17 cellular contexts compared by ENCODE assay signal in genomic region chr10:71278691-71279588, GRCh38. TPM values are rescaled to one million over a fixed set of nuclear protein-coding genes. Genes with fewer than 3 reads are reported as not detected.
DNase-seq lines count a peak whose midpoint lies in the region; ATAC-seq, FAIRE-seq and TF ChIP-seq lines count a peak whose summit lies in the region.
"Had no signal": no experiment of that assay in that cellular context is flagged by ENCODE, and none has a peak within 500 bp of the region (broad histone marks: within the 10 kb centered on the region; RNA-seq: fewer than 3 reads in every experiment).

No MANE protein-coding gene starts in this region.

- H3K9ac ChIP-seq in kidney (ENCODE audit: low read length in 2 of 2), result no peak overlapping the region

- H3K4me1 ChIP-seq in right cardiac atrium (ENCODE audit: control insufficient read depth, insufficient read depth, low read length) (no peaks in the 10 kb centered on the region), right atrium auricular region (peaks cover 0 to 21% of the 10 kb centered on the region in 2 donors), kidney (ENCODE audit: control insufficient read depth in 1 of 2, insufficient read depth in 1 of 2, low read depth in 1 of 2, low read length in 2 of 2) (peaks cover 6 to 18% of the 10 kb centered on the region in 2 donors)
- H3K4me1 ChIP-seq: gastroesophageal sphincter, pancreas, uterus had no signal

- ATAC-seq in right cardiac atrium, result peak; percentile 19 to 27
- ATAC-seq: gastroesophageal sphincter, GM12878, HCT116 had no signal

- WGBS in right cardiac atrium, result 63% methylated on average over 19 of the region's 19 CpGs

- intact Hi-C loops in right cardiac atrium (cut with DNase I) (no loop called here), kidney (cut with DNase I) (no loop called here)

- TF ChIP-seq CTCF in right atrium auricular region (IDR thresholded peaks at IDR 0.05), result no peak
- no peak for TF ChIP-seq CTCF in kidney (IDR thresholded peaks at IDR 0.05; ENCODE audit: borderline replicate concordance, extremely low read depth, insufficient read depth)

- H3K27me3 ChIP-seq in right cardiac atrium (ENCODE audit: control insufficient read depth, insufficient read depth) (no peaks in the 10 kb centered on the region), right atrium auricular region (no peaks in the 10 kb centered on the region)
- H3K27me3 ChIP-seq: gastroesophageal sphincter, pancreas, uterus had no signal

- H3K27ac ChIP-seq in right cardiac atrium (ENCODE audit: low read length), result no peak overlapping the region
- no peak overlapping the region for H3K27ac ChIP-seq in right atrium auricular region
- peak overlapping the region; percentile 10 for H3K27ac ChIP-seq in angular gyrus (ENCODE audit: low read depth, low read length)
- peak overlapping the region; percentile 73 to 83 for H3K27ac ChIP-seq in kidney (ENCODE audit: low read depth in 2 of 2, low read length in 2 of 2)
- peak overlapping the region; percentile 59 for H3K27ac ChIP-seq in temporal lobe (ENCODE audit: low read depth, low read length)
- H3K27ac ChIP-seq: gastroesophageal sphincter, pancreas, uterus had no signal

- no peak for DNase-seq in right cardiac atrium
- DNase-seq in right atrium auricular region (ENCODE audit: low spot score), result no peak
- DNase-seq in kidney, result peak; percentile 86
- no peak for DNase-seq in activated T-cell treated with anti-CD3 and anti-CD28 coated beads, Interleukin-2, amount 50 U/mL, for 1 hour
- no peak for DNase-seq in glomerular visceral epithelial cell (ENCODE audit: extremely low spot score)
- DNase-seq in stimulated activated CD4-positive, alpha-beta T cell treated with anti-CD3 and anti-CD28 coated beads, Interleukin-2, amount 100 ng/mL, for 24 hours, result no peak
- DNase-seq: CD8-positive, alpha-beta memory T cell; SHP77; uterus had no signal

- H3K9me3 ChIP-seq in right cardiac atrium (ENCODE audit: control insufficient read depth, low read length) (no peaks in the 10 kb centered on the region), right atrium auricular region (no peaks in the 10 kb centered on the region), kidney (ENCODE audit: control insufficient read depth in 1 of 2, low read length in 2 of 2) (no peaks in the 10 kb centered on the region)
- H3K9me3 ChIP-seq: gastroesophageal sphincter, pancreas, uterus had no signal

- H3K36me3 ChIP-seq in right atrium auricular region (no peaks in the 10 kb centered on the region), kidney (ENCODE audit: control insufficient read depth in 1 of 2, insufficient read depth in 2 of 2, low read length in 2 of 2) (no peaks in the 10 kb centered on the region)
- H3K36me3 ChIP-seq: gastroesophageal sphincter, pancreas, uterus had no signal

- H3K4me3 ChIP-seq in right cardiac atrium (ENCODE audit: low read length) (no peak overlapping the region), right atrium auricular region (no peak overlapping the region), kidney (ENCODE audit: low read length in 2 of 2) (no peak overlapping the region)
- H3K4me3 ChIP-seq: gastroesophageal sphincter, GM12878, pancreas, uterus had no signal

- FAIRE-seq in kidney (lab: Jason Lieb, UNC), result no peak
- FAIRE-seq: endothelial cell of umbilical vein, GM12878, islet of Langerhans, pancreas had no signal

RNA-seq across cellular contexts. Expression of gene SLC29A3, which starts 40.1 kb away (rescaled TPM):
- 1 to 10 TPM; 2.2 to 2.7 (median 2.4) TPM for total RNA-seq in right cardiac atrium
- 1.4 TPM for polyA plus RNA-seq in right cardiac atrium
- 1 to 10 TPM; 1.8 to 2.9 TPM for total RNA-seq in right atrium auricular region
- 5.3 TPM for total RNA-seq in kidney
- polyA plus RNA-seq in kidney (ENCODE audit: insufficient read depth, low read depth, low replicate concordance), result 5.7 TPM
- total RNA-seq in temporal lobe, result 1.2 TPM

Comparison
In these comparisons a context has a peak if more than half of its experiments do, and no peak if none do; other contexts are left out.
1. H3K27ac ChIP-seq: peak in angular gyrus (single experiment), kidney (2 of 2) and temporal lobe (single experiment); none in right cardiac atrium (single experiment) and right atrium auricular region (0 of 2).